ENCODE assay signal across 9 cellular contexts in the genomic region with DNA sequence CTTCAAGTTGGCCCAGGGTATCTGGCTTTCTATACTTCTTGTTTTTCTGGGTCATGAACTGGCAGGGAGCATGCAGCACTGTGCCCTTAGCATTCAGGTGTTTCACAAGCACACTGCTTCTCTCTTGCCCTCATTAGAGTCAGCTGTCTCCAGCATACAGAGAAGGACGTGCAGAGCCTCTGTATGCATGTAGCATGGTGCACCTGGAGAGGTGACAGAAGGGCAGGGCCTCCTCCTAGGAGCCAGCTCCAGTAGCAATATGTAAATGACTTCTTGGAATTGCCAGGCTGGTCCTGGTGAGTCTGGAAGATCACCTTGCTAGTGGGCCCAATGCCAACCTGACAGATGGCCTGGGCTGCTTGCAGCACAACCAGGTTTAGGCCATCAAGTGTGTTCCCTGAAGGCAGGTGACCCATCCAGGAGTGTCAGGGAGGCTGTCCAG. TPM values are rescaled to one million over a fixed set of nuclear protein-coding genes. Genes with fewer than 3 reads are reported as not detected.
DNase-seq lines count a peak whose midpoint lies in the region; ATAC-seq and TF ChIP-seq lines count a peak whose summit lies in the region.
"Had no signal": no experiment of that assay in that cellular context is flagged by ENCODE, and none has a peak within 500 bp of the region (broad histone marks: within the 10 kb centered on the region; RNA-seq: fewer than 3 reads in every experiment).

No MANE protein-coding gene starts in this region.

- CTCF ChIA-PET in CD4-positive, alpha-beta memory T cell (lab: Charles Lee; ENCODE audit: partially characterized antibody): no interaction called here
- CTCF ChIA-PET in Caco-2 (lab: Charles Lee): no interaction called here

- no peaks in the 10 kb centered on the region for H3K36me3 ChIP-seq in CD4-positive, alpha-beta memory T cell (ENCODE audit: insufficient read depth, low read length)
- H3K36me3 ChIP-seq in Caco-2 (ENCODE audit: control insufficient read depth, insufficient read depth, low read length): no peaks in the 10 kb centered on the region

- intact Hi-C loops in CD4-positive, alpha-beta memory T cell (cut with micrococcal nuclease): no loop called here
- intact Hi-C loops in Caco-2 (cut with micrococcal nuclease; ENCODE audit: unreplicated experiment): no loop called here

- ATAC-seq in activated T-helper 17 cell treated with anti-CD3 and anti-CD28 coated beads, Interleukin-2, amount 50 U/mL, for 72 hours (replicated peaks): no peak
- ATAC-seq in HG03342 (IDR thresholded peaks at IDR 0.05; ENCODE audit: unreplicated experiment): no peak

- no peak for TF ChIP-seq CTCF in nephron (IDR thresholded peaks at IDR 0.05; ENCODE audit: unreplicated experiment in 3 of 3)
- TF ChIP-seq CTCF in Caco-2 (IDR thresholded peaks at IDR 0.05; ENCODE audit: insufficient read depth in 1 of 2, low read depth in 1 of 2, low read length in 1 of 2, severe bottlenecking in 1 of 2, unreplicated experiment in 1 of 2): no peak

- H3K9me3 Mint-ChIP-seq in activated T-helper 17 cell treated with anti-CD3 and anti-CD28 coated beads, Interleukin-2, amount 50 U/mL, for 72 hours: no peaks in the 10 kb centered on the region
- H3K9me3 Mint-ChIP-seq in nephron (no peaks in the 10 kb centered on the region), Caco-2 (ENCODE audit: unreplicated experiment) (no peaks in the 10 kb centered on the region)
- no peaks in the 10 kb centered on the region for H3K9me3 Mint-ChIP-seq in CD4-positive, alpha-beta memory T cell
- H3K9me3 Mint-ChIP-seq: stimulated activated naive CD8-positive, alpha-beta T cell treated with anti-CD3 and anti-CD28 coated beads, Interleukin-15, Interleukin-2, amounts not matched to agents 100 ng/mL and 50 ng/mL, for 24 hours had no signal

- no peak overlapping the region for H3K27ac ChIP-seq in CD4-positive, alpha-beta memory T cell (ENCODE audit: low read depth, low read length)

- no peaks in the 10 kb centered on the region for H3K27me3 ChIP-seq in CD4-positive, alpha-beta memory T cell (ENCODE audit: insufficient read depth, low read length)
- H3K27me3 ChIP-seq in Caco-2 (replicated peaks; ENCODE audit: control insufficient read depth, insufficient read depth, low read length): no peaks in the 10 kb centered on the region

- DNase-seq in G401 (ENCODE audit: low spot score) (peak; percentile 99), NCI-H1417 treated with DMSO at 0.1 percent for 48 hours (lab: John Stamatoyannopoulos, UW) (peak; percentile 36), epidermal melanocyte (ENCODE audit: insufficient read length, low spot score) (no peak), Caco-2 (no peak)
- DNase-seq in CD4-positive, alpha-beta memory T cell: no peak

- H3K4me3 ChIP-seq in CD4-positive, alpha-beta memory T cell (ENCODE audit: low read length in 2 of 2): no peak overlapping the region
- H3K4me3 ChIP-seq in Caco-2 (ENCODE audit: low read depth, low read length): no peak overlapping the region

- peak overlapping the region; percentile 3 for H3K27ac Mint-ChIP-seq in activated T-helper 17 cell treated with anti-CD3 and anti-CD28 coated beads, Interleukin-2, amount 50 U/mL, for 72 hours
- peak overlapping the region in 2 of 3 experiments; percentile 6 to 34 for H3K27ac Mint-ChIP-seq in nephron
- H3K27ac Mint-ChIP-seq in CD4-positive, alpha-beta memory T cell: peak overlapping the region in 2 of 7 donors; percentile 57 to 69
- H3K27ac Mint-ChIP-seq in Caco-2 (ENCODE audit: unreplicated experiment): no peak overlapping the region
- H3K27ac Mint-ChIP-seq: stimulated activated naive CD8-positive, alpha-beta T cell treated with anti-CD3 and anti-CD28 coated beads, Interleukin-15, Interleukin-2, amounts not matched to agents 100 ng/mL and 50 ng/mL, for 24 hours had no signal

- no peak overlapping the region for H3K4me3 Mint-ChIP-seq in activated T-helper 17 cell treated with anti-CD3 and anti-CD28 coated beads, Interleukin-2, amount 50 U/mL, for 72 hours
- H3K4me3 Mint-ChIP-seq in nephron (no peak overlapping the region), Caco-2 (ENCODE audit: unreplicated experiment) (no peak overlapping the region)
- no peak overlapping the region for H3K4me3 Mint-ChIP-seq in CD4-positive, alpha-beta memory T cell

- H3K36me3 Mint-ChIP-seq in activated T-helper 17 cell treated with anti-CD3 and anti-CD28 coated beads, Interleukin-2, amount 50 U/mL, for 72 hours (ENCODE audit: low read depth): no peaks in the 10 kb centered on the region
- H3K36me3 Mint-ChIP-seq in nephron (ENCODE audit: low read depth): no peaks in the 10 kb centered on the region
- H3K36me3 Mint-ChIP-seq in CD4-positive, alpha-beta memory T cell: no peaks in the 10 kb centered on the region
- H3K36me3 Mint-ChIP-seq in Caco-2 (ENCODE audit: insufficient read depth, unreplicated experiment): no peaks in the 10 kb centered on the region

- H3K27me3 Mint-ChIP-seq in activated T-helper 17 cell treated with anti-CD3 and anti-CD28 coated beads, Interleukin-2, amount 50 U/mL, for 72 hours: peaks cover 3% of the 10 kb centered on the region
- H3K27me3 Mint-ChIP-seq in nephron (ENCODE audit: low read depth): peaks cover 5% of the 10 kb centered on the region
- peaks cover 0 to 2% of the 10 kb centered on the region in 2 donors for H3K27me3 Mint-ChIP-seq in CD4-positive, alpha-beta memory T cell
- H3K27me3 Mint-ChIP-seq in Caco-2 (ENCODE audit: insufficient read depth, unreplicated experiment): peaks cover 4% of the 10 kb centered on the region

- peaks cover 17% of the 10 kb centered on the region for H3K4me1 Mint-ChIP-seq in activated T-helper 17 cell treated with anti-CD3 and anti-CD28 coated beads, Interleukin-2, amount 50 U/mL, for 72 hours
- H3K4me1 Mint-ChIP-seq in nephron: peaks cover 18% of the 10 kb centered on the region
- H3K4me1 Mint-ChIP-seq in CD4-positive, alpha-beta memory T cell: peaks cover 12 to 19% (median 13%) of the 10 kb centered on the region in 4 donors
- H3K4me1 Mint-ChIP-seq in Caco-2 (ENCODE audit: low read depth, unreplicated experiment): no peaks in the 10 kb centered on the region

- POLR2A ChIA-PET in CD4-positive, alpha-beta memory T cell (lab: Charles Lee; ENCODE audit: partially characterized antibody): no interaction called here
- POLR2A ChIA-PET in Caco-2 (lab: Charles Lee): no interaction called here

- in situ Hi-C loops in G401 (cut with HindIII; ENCODE audit: low sequenced_read_pairs): no loop called here

- no peaks in the 10 kb centered on the region for H3K9me3 ChIP-seq in CD4-positive, alpha-beta memory T cell (ENCODE audit: control insufficient read depth in 1 of 2, low read length in 2 of 2)
- H3K9me3 ChIP-seq in Caco-2: no peaks in the 10 kb centered on the region

- peaks cover 21% of the 10 kb centered on the region for H3K4me1 ChIP-seq in CD4-positive, alpha-beta memory T cell (ENCODE audit: insufficient read depth, low read length)
- H3K4me1 ChIP-seq in Caco-2: no peaks in the 10 kb centered on the region

- no TSS peak for BruUV-seq in Caco-2 (replicated peaks; lab: Mats Ljungman, UMichigan)

RNA-seq across cellular contexts. Expression of a gene that starts 44.8 kb away (rescaled TPM):
- 16.5 and 34.6 TPM in 2 replicates for total RNA-seq in G401 (2014; rRNA removed; shearing (Covaris generic))
- total RNA-seq in activated T-helper 17 cell treated with anti-CD3 and anti-CD28 coated beads, Interleukin-2, amount 50 U/mL, for 72 hours: 10 to 100 TPM; 63.3 to 64.8 TPM
- 10 to 100 TPM; 56.3 to 57.3 TPM for total RNA-seq in CD4-positive, alpha-beta memory T cell
- 10 to 100 TPM; 12.0 to 12.7 TPM for polyA plus RNA-seq in CD4-positive, alpha-beta memory T cell
- 64.9 and 80.4 TPM in 2 replicates for total RNA-seq in Caco-2 (2022)

Comparison
In these comparisons a context has a peak if more than half of its experiments do, and no peak if none do; other contexts are left out.
1. DNase-seq: peak in G401 (single experiment) and NCI-H1417 treated with DMSO at 0.1 percent for 48 hours (single experiment); none in CD4-positive, alpha-beta memory T cell (0 of 5), epidermal melanocyte (single experiment) and Caco-2 (0 of 2).